ENCODE assay signal across 24 cellular contexts in the genomic region with DNA sequence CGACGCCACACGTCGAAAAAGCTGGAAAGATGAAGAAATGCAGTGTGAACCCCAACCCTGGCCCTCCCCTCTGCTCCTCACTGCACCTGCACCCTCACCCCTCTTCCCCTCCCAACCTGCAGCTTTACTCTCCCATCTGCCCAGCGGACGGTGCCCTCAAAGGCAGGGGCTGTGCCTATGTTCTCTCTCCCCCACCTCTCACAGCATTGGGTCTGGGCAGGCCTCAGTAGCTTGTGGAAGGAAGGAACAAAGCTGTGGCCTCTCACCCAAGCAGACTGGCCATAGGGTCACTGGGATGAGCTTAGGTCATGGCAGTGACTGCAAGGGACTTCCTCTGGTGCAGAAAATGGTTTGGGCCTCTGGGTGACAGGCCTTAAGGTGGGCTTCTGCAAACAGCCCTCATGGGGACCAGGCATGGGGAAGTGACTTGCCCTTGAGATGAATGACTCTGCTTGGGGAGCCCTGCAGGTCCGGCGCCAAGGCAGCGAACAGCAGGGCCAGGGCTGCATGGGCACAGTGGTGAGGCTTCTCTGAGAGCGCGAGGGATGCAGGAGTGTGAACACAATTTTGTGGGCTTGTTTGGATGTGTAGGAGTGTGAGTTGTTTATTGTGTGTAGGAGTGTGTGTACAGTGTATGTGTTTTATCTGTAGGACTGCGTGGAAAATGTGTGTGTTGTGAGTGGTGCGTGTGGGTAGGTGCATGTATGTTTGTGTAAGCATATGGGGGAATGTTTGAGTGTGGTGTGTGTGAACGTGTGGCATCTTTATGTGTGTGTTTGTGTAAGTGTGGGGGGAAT. TPM values are rescaled to one million over a fixed set of nuclear protein-coding genes. Genes with fewer than 3 reads are reported as not detected.
DNase-seq lines count a peak whose midpoint lies in the region; ATAC-seq, FAIRE-seq and TF ChIP-seq lines count a peak whose summit lies in the region.
"Had no signal": no experiment of that assay in that cellular context is flagged by ENCODE, and none has a peak within 500 bp of the region (broad histone marks: within the 10 kb centered on the region; RNA-seq: fewer than 3 reads in every experiment).

No MANE protein-coding gene starts in this region.

- H2AK5ac ChIP-seq in trophoblast cell (ENCODE audit: low read length) = no peak overlapping the region

- intact Hi-C loops in activated CD4-positive, alpha-beta memory T cell treated with anti-CD3 and anti-CD28 coated beads for 36 hours (cut with micrococcal nuclease) = no loop called here
- intact Hi-C loops in breast epithelium (cut with DNase I; ENCODE audit: low total_unique reads) = no loop called here

- no peak overlapping the region for H3K4me2 ChIP-seq in trophoblast cell (ENCODE audit: low read length)
- H3K4me2 ChIP-seq: BLaER1 had no signal

- H3K4me1 ChIP-seq in trophoblast cell (ENCODE audit: control insufficient read depth in 1 of 2, insufficient read depth in 2 of 2, low read length in 2 of 2) (no peaks in the 10 kb centered on the region), breast epithelium (no peaks in the 10 kb centered on the region)
- no peaks in the 10 kb centered on the region for H3K4me1 ChIP-seq in CD8-positive, alpha-beta memory T cell (ENCODE audit: insufficient read depth, low read length)
- H3K4me1 ChIP-seq: Caco-2 had no signal

- no peak overlapping the region for H2AFZ ChIP-seq in trophoblast cell (ENCODE audit: insufficient read depth, low read length, poor library complexity)

- H3K4ac ChIP-seq in trophoblast cell (ENCODE audit: low read depth, low read length) = no peak overlapping the region

- TF ChIP-seq CTCF in breast epithelium (IDR thresholded peaks at IDR 0.05) = no peak

- no peak overlapping the region for H4K8ac ChIP-seq in trophoblast cell (ENCODE audit: low read depth, low read length)

- no peak overlapping the region for H3K9ac ChIP-seq in trophoblast cell (ENCODE audit: low read length)
- H3K9ac ChIP-seq: BLaER1 had no signal

- H4K12ac ChIP-seq in trophoblast cell (ENCODE audit: low read depth, low read length) = no peak overlapping the region

- no peak for TF ChIP-seq POLR2A in GM12891 (IDR thresholded peaks at IDR 0.05; ENCODE audit: low read depth, low read length)
- no peak for TF ChIP-seq POLR2A in breast epithelium (IDR thresholded peaks at IDR 0.05)

- FAIRE-seq in GM12891 (lab: Jason Lieb, UNC) = peak; percentile 41
- FAIRE-seq: GM12878 had no signal

- H3K9me3 ChIP-seq in trophoblast cell (ENCODE audit: insufficient read depth, low read depth, low read length) (peaks cover 3% of the 10 kb centered on the region), breast epithelium (no peaks in the 10 kb centered on the region)
- no peaks in the 10 kb centered on the region for H3K9me3 ChIP-seq in CD8-positive, alpha-beta memory T cell (ENCODE audit: low read length)
- H3K9me3 ChIP-seq: BLaER1, Caco-2 had no signal

- no peaks in the 10 kb centered on the region for H3K27me3 Mint-ChIP-seq in activated CD4-positive, alpha-beta memory T cell treated with anti-CD3 and anti-CD28 coated beads, Interleukin-2, amount 10 ng/mL, durations not matched to agents 7 days and 5 days
- H3K27me3 Mint-ChIP-seq in activated CD4-positive, alpha-beta memory T cell treated with anti-CD3 and anti-CD28 coated beads for 36 hours = no peaks in the 10 kb centered on the region
- peaks cover 7% of the 10 kb centered on the region in 2 donors for H3K27me3 Mint-ChIP-seq in CD8-positive, alpha-beta memory T cell
- H3K27me3 Mint-ChIP-seq: CD4-positive, alpha-beta T cell had no signal

- no peak overlapping the region for H2BK12ac ChIP-seq in trophoblast cell (ENCODE audit: low read length)

- DNase-seq in activated CD4-positive, alpha-beta memory T cell treated with anti-CD3 and anti-CD28 coated beads, Interleukin-2, amount 10 ng/mL, durations not matched to agents 7 days and 5 days = peak; percentile 10
- DNase-seq in activated CD4-positive, alpha-beta memory T cell treated with anti-CD3 and anti-CD28 coated beads for 36 hours = no peak
- DNase-seq in GM12891 (ENCODE audit: insufficient read length, low spot score) (no peak), ecto neural progenitor cell (ENCODE audit: low spot score) (peak; percentile 29), trophoblast cell (no peak), breast epithelium (ENCODE audit: low spot score in 2 of 2) (no peak)
- DNase-seq in CD8-positive, alpha-beta memory T cell = no peak
- DNase-seq: ACHN; CD4-positive, alpha-beta T cell; DMS 273 treated with DMSO at 0.1 percent for 48 hours; DND-41; GOT3; NCI-H1694; NCI-H2081; NCI-H2171; NCI-H345; NCI-H524 treated with DMSO at 0.1 percent for 48 hours; SIG-M5 had no signal

- H3K27ac Mint-ChIP-seq in activated CD4-positive, alpha-beta memory T cell treated with anti-CD3 and anti-CD28 coated beads, Interleukin-2, amount 10 ng/mL, durations not matched to agents 7 days and 5 days = no peak overlapping the region
- H3K27ac Mint-ChIP-seq in activated CD4-positive, alpha-beta memory T cell treated with anti-CD3 and anti-CD28 coated beads for 36 hours = no peak overlapping the region
- H3K27ac Mint-ChIP-seq in CD8-positive, alpha-beta memory T cell = peak overlapping the region in 2 of 8 donors; percentile 25 to 43
- H3K27ac Mint-ChIP-seq: CD4-positive, alpha-beta T cell had no signal

- no peak overlapping the region for H4K91ac ChIP-seq in trophoblast cell (ENCODE audit: low read depth, low read length)

- no peak overlapping the region for H3K18ac ChIP-seq in trophoblast cell (ENCODE audit: low read length)

- no peaks in the 10 kb centered on the region for H3K36me3 ChIP-seq in trophoblast cell (ENCODE audit: control insufficient read depth in 1 of 2, insufficient read depth in 2 of 2, low read length in 2 of 2)
- H3K36me3 ChIP-seq in breast epithelium = no peaks in the 10 kb centered on the region
- no peaks in the 10 kb centered on the region for H3K36me3 ChIP-seq in CD8-positive, alpha-beta memory T cell (ENCODE audit: insufficient read depth, low read length)
- H3K36me3 ChIP-seq: BLaER1 had no signal

- ATAC-seq in GM19397 (IDR thresholded peaks at IDR 0.05; ENCODE audit: unreplicated experiment) = no peak
- ATAC-seq: GM12878, Panc1 had no signal

- 100% methylated on average over 3 of the region's 14 CpGs for WGBS in trophoblast cell (ENCODE audit: extremely low coverage, insufficient coverage, insufficient read length)

- H3K23ac ChIP-seq in trophoblast cell (ENCODE audit: low read length) = peak overlapping the region; percentile 44

- no peaks in the 10 kb centered on the region for H3K4me1 Mint-ChIP-seq in activated CD4-positive, alpha-beta memory T cell treated with anti-CD3 and anti-CD28 coated beads, Interleukin-2, amount 10 ng/mL, durations not matched to agents 7 days and 5 days
- no peaks in the 10 kb centered on the region for H3K4me1 Mint-ChIP-seq in activated CD4-positive, alpha-beta memory T cell treated with anti-CD3 and anti-CD28 coated beads for 36 hours (ENCODE audit: low read depth)
- no peaks in the 10 kb centered on the region for H3K4me1 Mint-ChIP-seq in CD8-positive, alpha-beta memory T cell

- H3K36me3 Mint-ChIP-seq in activated CD4-positive, alpha-beta memory T cell treated with anti-CD3 and anti-CD28 coated beads, Interleukin-2, amount 10 ng/mL, durations not matched to agents 7 days and 5 days (ENCODE audit: low read depth) = no peaks in the 10 kb centered on the region
- no peaks in the 10 kb centered on the region for H3K36me3 Mint-ChIP-seq in activated CD4-positive, alpha-beta memory T cell treated with anti-CD3 and anti-CD28 coated beads for 36 hours
- no peaks in the 10 kb centered on the region for H3K36me3 Mint-ChIP-seq in CD8-positive, alpha-beta memory T cell

- no peaks in the 10 kb centered on the region for H3K79me1 ChIP-seq in trophoblast cell (ENCODE audit: low read length)

- H3K9me3 Mint-ChIP-seq in activated CD4-positive, alpha-beta memory T cell treated with anti-CD3 and anti-CD28 coated beads, Interleukin-2, amount 10 ng/mL, durations not matched to agents 7 days and 5 days = no peaks in the 10 kb centered on the region
- H3K9me3 Mint-ChIP-seq in activated CD4-positive, alpha-beta memory T cell treated with anti-CD3 and anti-CD28 coated beads for 36 hours = no peaks in the 10 kb centered on the region
- H3K9me3 Mint-ChIP-seq in CD8-positive, alpha-beta memory T cell = peaks cover 0 to 1% (median 0%) of the 10 kb centered on the region in 5 donors
- H3K9me3 Mint-ChIP-seq: CD4-positive, alpha-beta T cell had no signal

- H3K27me3 ChIP-seq in trophoblast cell (ENCODE audit: insufficient read depth, low read length) (no peaks in the 10 kb centered on the region), breast epithelium (no peaks in the 10 kb centered on the region)
- no peaks in the 10 kb centered on the region for H3K27me3 ChIP-seq in CD8-positive, alpha-beta memory T cell (ENCODE audit: insufficient read depth, low read length, poor library complexity, severe bottlenecking)
- H3K27me3 ChIP-seq: BLaER1 had no signal

- no peak overlapping the region for H2BK120ac ChIP-seq in trophoblast cell (ENCODE audit: insufficient read depth, low read length, poor library complexity)

- H3K14ac ChIP-seq in trophoblast cell (ENCODE audit: low read length) = no peak overlapping the region

- H3K4me3 Mint-ChIP-seq in activated CD4-positive, alpha-beta memory T cell treated with anti-CD3 and anti-CD28 coated beads, Interleukin-2, amount 10 ng/mL, durations not matched to agents 7 days and 5 days = no peak overlapping the region
- H3K4me3 Mint-ChIP-seq in activated CD4-positive, alpha-beta memory T cell treated with anti-CD3 and anti-CD28 coated beads for 36 hours = no peak overlapping the region
- no peak overlapping the region for H3K4me3 Mint-ChIP-seq in CD8-positive, alpha-beta memory T cell
- H3K4me3 Mint-ChIP-seq: CD4-positive, alpha-beta T cell had no signal

- H3K79me2 ChIP-seq in trophoblast cell (ENCODE audit: control insufficient read depth, insufficient read depth, low read length, poor library complexity) = no peaks in the 10 kb centered on the region

- H3K27ac ChIP-seq in trophoblast cell (ENCODE audit: low read depth, low read length) (no peak overlapping the region), breast epithelium (no peak overlapping the region)
- H3K27ac ChIP-seq in CD8-positive, alpha-beta memory T cell (ENCODE audit: low read depth, low read length) = no peak overlapping the region
- H3K27ac ChIP-seq: 22Rv1, BLaER1 had no signal

- POLR2A ChIA-PET in activated CD4-positive, alpha-beta memory T cell treated with anti-CD3 and anti-CD28 coated beads, Interleukin-2, amount 10 ng/mL, durations not matched to agents 7 days and 5 days (lab: Charles Lee) = no interaction called here
- POLR2A ChIA-PET in activated CD4-positive, alpha-beta memory T cell treated with anti-CD3 and anti-CD28 coated beads for 36 hours (lab: Charles Lee) = no interaction called here
- POLR2A ChIA-PET in CD8-positive, alpha-beta memory T cell (lab: Charles Lee) = no interaction called here

- no peak overlapping the region for H2BK5ac ChIP-seq in trophoblast cell (ENCODE audit: low read depth, low read length, poor library complexity)

- CTCF ChIA-PET in activated CD4-positive, alpha-beta memory T cell treated with anti-CD3 and anti-CD28 coated beads, Interleukin-2, amount 10 ng/mL, durations not matched to agents 7 days and 5 days (lab: Charles Lee) = no interaction called here
- CTCF ChIA-PET in activated CD4-positive, alpha-beta memory T cell treated with anti-CD3 and anti-CD28 coated beads for 36 hours (lab: Charles Lee) = no interaction called here
- CTCF ChIA-PET in CD8-positive, alpha-beta memory T cell (lab: Charles Lee) = no interaction called here

- H3K4me3 ChIP-seq in trophoblast cell (ENCODE audit: low read depth, low read length) (no peak overlapping the region), breast epithelium (no peak overlapping the region)
- no peak overlapping the region for H3K4me3 ChIP-seq in CD8-positive, alpha-beta memory T cell (ENCODE audit: low read length)
- H3K4me3 ChIP-seq: BLaER1, GM12878 had no signal

RNA-seq across cellular contexts. Expression of gene SRPRB, which starts 29.2 kb away (rescaled TPM):
- total RNA-seq in activated CD4-positive, alpha-beta memory T cell treated with anti-CD3 and anti-CD28 coated beads, Interleukin-2, amount 10 ng/mL, durations not matched to agents 7 days and 5 days = 10 to 100 TPM; 44.5 to 46.8 TPM
- total RNA-seq in activated CD4-positive, alpha-beta memory T cell treated with anti-CD3 and anti-CD28 coated beads for 36 hours = 10 to 100 TPM; 65.7 to 66.7 TPM
- 24.3 TPM for polyA plus RNA-seq in GM12891 (2012; ENCODE audit: low read depth, missing spikeins)
- polyA plus RNA-seq in trophoblast cell (2013) = 38.7 and 40.6 TPM in 2 replicates
- 10 to 100 TPM; 17.1 to 35.1 (median 28.4) TPM for total RNA-seq in breast epithelium
- total RNA-seq in CD8-positive, alpha-beta memory T cell = 100 to 1,000 TPM; 128 to 129 TPM
- polyA plus RNA-seq in CD8-positive, alpha-beta memory T cell = 60.0 TPM

Comparison
In these comparisons a context has a peak if more than half of its experiments do, and no peak if none do; other contexts are left out.
1. DNase-seq: peak in activated CD4-positive, alpha-beta memory T cell treated with anti-CD3 and anti-CD28 coated beads, Interleukin-2, amount 10 ng/mL, durations not matched to agents 7 days and 5 days (single experiment) and ecto neural progenitor cell (single experiment); none in activated CD4-positive, alpha-beta memory T cell treated with anti-CD3 and anti-CD28 coated beads for 36 hours (single experiment), GM12891 (single experiment), trophoblast cell (0 of 2), breast epithelium (0 of 2) and CD8-positive, alpha-beta memory T cell (0 of 5).